ENCODE assay signal across 1 cellular context in the genomic region with DNA sequence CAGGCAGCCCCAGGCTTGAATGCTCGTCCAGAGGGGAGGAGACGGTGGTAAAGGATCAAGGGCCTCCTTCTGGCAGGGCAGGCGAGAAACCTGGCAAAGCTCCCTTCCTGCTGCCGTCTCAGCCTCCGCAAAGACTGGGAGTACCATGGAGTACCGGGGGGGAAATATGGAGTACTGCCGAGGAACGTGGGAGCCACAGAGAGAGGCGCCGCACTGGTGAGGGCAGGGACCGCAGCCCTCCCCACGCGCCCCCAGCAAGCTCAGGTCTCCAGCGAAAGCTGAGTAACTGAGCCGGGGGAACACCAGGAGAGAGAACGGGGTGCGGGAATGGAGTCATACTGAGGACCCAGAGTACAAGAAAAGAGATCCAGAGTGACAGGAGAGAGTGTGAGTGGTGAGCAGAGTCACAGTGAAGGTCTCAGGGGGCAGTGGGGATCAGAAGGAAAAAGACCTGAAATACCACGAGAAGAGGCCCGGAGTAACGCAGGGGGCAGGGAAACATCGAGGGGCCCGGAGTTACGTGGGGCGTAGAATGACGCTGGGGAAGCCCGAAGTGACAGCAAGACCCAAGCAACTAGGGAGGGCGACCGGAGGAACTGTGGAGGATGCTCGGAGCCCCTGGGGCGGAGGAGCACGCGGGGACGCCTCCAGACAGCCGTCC.
TF ChIP-seq lines count a peak whose summit lies in the region.

No MANE protein-coding gene starts in this region.

TF ChIP-seq in GM23338, 12 proteins besides CTCF, POLR2A, EP300 and RAD21 (continued from another document):
- TF ChIP-seq EZH2 (IDR thresholded peaks at IDR 0.05; ENCODE audit: low read depth, unreplicated experiment) (no peak), STAT1 (IDR thresholded peaks at IDR 0.05; ENCODE audit: unreplicated experiment) (no peak)
